ENCODE assay signal across 28 cellular contexts in genomic region chrX:653316-653715, GRCh38. TPM values are rescaled to one million over a fixed set of nuclear protein-coding genes. Genes with fewer than 3 reads are reported as not detected.
"Had no signal": no experiment of that assay in that cellular context is flagged by ENCODE, and none has a peak within 500 bp of the region (broad histone marks: within the 10 kb centered on the region; RNA-seq: fewer than 3 reads in every experiment).

No MANE protein-coding gene starts in this region.

- H3K36me3 Mint-ChIP-seq: naive thymus-derived CD4-positive, alpha-beta T cell had no signal

- H3K9me3 Mint-ChIP-seq: dendritic cell treated with granulocyte-macrophage colony-stimulating factor and Interleukin-4, amounts not matched to agents 40 ng/mL and 50 ng/mL, for 4 days; endodermal cell had no signal

- H3K4me1 Mint-ChIP-seq: naive thymus-derived CD4-positive, alpha-beta T cell had no signal

- H3K27me3 Mint-ChIP-seq: effector memory CD8-positive, alpha-beta T cell had no signal

- H3K27ac Mint-ChIP-seq: dendritic cell treated with granulocyte-macrophage colony-stimulating factor and Interleukin-4, amounts not matched to agents 40 ng/mL and 50 ng/mL, for 4 days; effector memory CD8-positive, alpha-beta T cell; endodermal cell; naive thymus-derived CD4-positive, alpha-beta T cell had no signal

- DNase-seq: colonic mucosa; cortex of kidney; effector CD8-positive, alpha-beta T cell; effector memory CD8-positive, alpha-beta T cell; endodermal cell; erythroblast; esophagus squamous epithelium; foreskin melanocyte; gastrocnemius medialis; glutamatergic neuron; head of caudate nucleus; heart right ventricle; hippocampal formation; left cardiac atrium; left lung; left ventricle myocardium superior; lower lobe of right lung; mesenchymal stem cell; midbrain; naive thymus-derived CD4-positive, alpha-beta T cell had no signal

- H3K4me3 Mint-ChIP-seq: dendritic cell treated with granulocyte-macrophage colony-stimulating factor and Interleukin-4, amounts not matched to agents 40 ng/mL and 50 ng/mL, for 4 days; effector memory CD8-positive, alpha-beta T cell; endodermal cell; naive thymus-derived CD4-positive, alpha-beta T cell had no signal

- ATAC-seq: effector memory CD8-positive, alpha-beta T cell; esophagus mucosa; gastrocnemius medialis; heart right ventricle; left cardiac atrium; left lung; left ventricle myocardium superior; lower lobe of right lung; naive thymus-derived CD4-positive, alpha-beta T cell had no signal

RNA-seq across cellular contexts. Expression of gene SHOX, which starts 22.7 kb away (rescaled TPM):
- total RNA-seq: dermis microvascular lymphatic vessel endothelial cell; endodermal cell; esophagus mucosa; glomerular endothelial cell; heart right ventricle; kidney epithelial cell; left cardiac atrium; left lung; left ventricle myocardium superior; lower lobe of right lung; lung microvascular endothelial cell; mononuclear cell; mucosa of gallbladder; naive thymus-derived CD4-positive, alpha-beta T cell had no signal
